ENCODE assay signal across 8 cellular contexts in genomic region chr10:43105119-43105792, GRCh38. TPM values are rescaled to one million over a fixed set of nuclear protein-coding genes. Genes with fewer than 3 reads are reported as not detected.
DNase-seq lines count a peak whose midpoint lies in the region; ATAC-seq and TF ChIP-seq lines count a peak whose summit lies in the region.

No MANE protein-coding gene starts in this region.

- H3K4me3 ChIP-seq in fibroblast of lung (replicated peaks in 1 of 4; ENCODE audit: control extremely low read depth in 1 of 4, insufficient read depth in 1 of 4, low read depth in 3 of 4, low read length in 4 of 4): peak overlapping the region; percentile 42 to 66 (median 61)

- DNase-seq in CMK (ENCODE audit: low read depth): peak; percentile 59
- peak; percentile 84 to 91 for DNase-seq in activated T-cell treated with anti-CD3 and anti-CD28 coated beads, Interleukin-2, amount 50 U/mL, for 72 hours
- DNase-seq in fibroblast of lung (ENCODE audit: low read depth in 2 of 2): peak; percentile 68
- DNase-seq in naive B cell: peak; percentile 76
- DNase-seq in stimulated activated CD8-positive, alpha-beta memory T cell treated with anti-CD3 and anti-CD28 coated beads, Interleukin-7, amount 100 ng/mL, for 24 hours (ENCODE audit: low read depth): peak; percentile 52

- H3K9me3 Mint-ChIP-seq in activated T-cell treated with anti-CD3 and anti-CD28 coated beads, Interleukin-2, amount 50 U/mL, for 72 hours: no peaks in the 10 kb centered on the region
- no peaks in the 10 kb centered on the region for H3K9me3 Mint-ChIP-seq in naive B cell

- H3K9me3 ChIP-seq in fibroblast of lung (ENCODE audit: control insufficient read depth, insufficient read depth, low read depth, low read length): no peaks in the 10 kb centered on the region

- peaks cover 23% of the 10 kb centered on the region for H3K27me3 Mint-ChIP-seq in activated T-cell treated with anti-CD3 and anti-CD28 coated beads, Interleukin-2, amount 50 U/mL, for 72 hours (ENCODE audit: low read depth)
- peaks cover 11 to 22% (median 19%) of the 10 kb centered on the region in 3 donors for H3K27me3 Mint-ChIP-seq in naive B cell

- H3K4me1 ChIP-seq in fibroblast of lung (ENCODE audit: control insufficient read depth, extremely low read depth, insufficient read depth, low read length): no peaks in the 10 kb centered on the region

- H3K9ac ChIP-seq in fibroblast of lung (ENCODE audit: insufficient read depth, low read length): peak overlapping the region; percentile 32

- H3K4me2 ChIP-seq in fibroblast of lung (ENCODE audit: extremely low read depth, insufficient read depth, low read length): peak overlapping the region; percentile 88

- H3K27me3 ChIP-seq in fibroblast of lung (ENCODE audit: control insufficient read depth, insufficient read depth, low read length): no peaks in the 10 kb centered on the region

- H3K27ac Mint-ChIP-seq in activated T-cell treated with anti-CD3 and anti-CD28 coated beads, Interleukin-2, amount 50 U/mL, for 72 hours: no peak overlapping the region
- H3K27ac Mint-ChIP-seq in naive B cell: peak overlapping the region in 3 of 6 donors; percentile 39 to 84 (median 52)

- H3K79me2 ChIP-seq in fibroblast of lung (ENCODE audit: control insufficient read depth, insufficient read depth, low read length): no peaks in the 10 kb centered on the region

- ATAC-seq in GM19452 (IDR thresholded peaks at IDR 0.05; ENCODE audit: unreplicated experiment): peak; percentile 84
- ATAC-seq in HG03558 (IDR thresholded peaks at IDR 0.05; ENCODE audit: extremely low read depth, unreplicated experiment): peak; percentile 67
- peak; percentile 91 to 95 for ATAC-seq in activated T-cell treated with anti-CD3 and anti-CD28 coated beads, Interleukin-2, amount 50 U/mL, for 72 hours (replicated peaks in 1 of 2)
- ATAC-seq in naive B cell (ENCODE audit: low read depth in 2 of 2): peak; percentile 89 to 94

- peak overlapping the region; percentile 90 for H2AFZ ChIP-seq in fibroblast of lung (ENCODE audit: low read length)

- peak overlapping the region; percentile 82 to 86 for H3K4me3 Mint-ChIP-seq in activated T-cell treated with anti-CD3 and anti-CD28 coated beads, Interleukin-2, amount 50 U/mL, for 72 hours
- peak overlapping the region; percentile 64 to 93 (median 81) for H3K4me3 Mint-ChIP-seq in naive B cell

- no peaks in the 10 kb centered on the region for H4K20me1 ChIP-seq in fibroblast of lung (ENCODE audit: control insufficient read depth, extremely low read depth, insufficient read depth, low read length)

- no peaks in the 10 kb centered on the region for H3K36me3 ChIP-seq in fibroblast of lung (ENCODE audit: control insufficient read depth, insufficient read depth, low read length)

- peak; percentile 66 to 97 for TF ChIP-seq CTCF in fibroblast of lung (conservative IDR thresholded peaks at IDR 0.05 in 1 of 2, IDR thresholded peaks at IDR 0.05 in 1 of 2; ENCODE audit: low read depth in 1 of 2, low read length in 2 of 2)

- H3K4me1 Mint-ChIP-seq in activated T-cell treated with anti-CD3 and anti-CD28 coated beads, Interleukin-2, amount 50 U/mL, for 72 hours (ENCODE audit: low read depth): peaks cover 8% of the 10 kb centered on the region
- H3K4me1 Mint-ChIP-seq in naive B cell: peaks cover 7 to 10% (median 8%) of the 10 kb centered on the region in 3 donors

- no peaks in the 10 kb centered on the region for H3K36me3 Mint-ChIP-seq in activated T-cell treated with anti-CD3 and anti-CD28 coated beads, Interleukin-2, amount 50 U/mL, for 72 hours (ENCODE audit: insufficient read depth in 2 of 2)
- H3K36me3 Mint-ChIP-seq in naive B cell: no peaks in the 10 kb centered on the region

- no peak overlapping the region for H3K27ac ChIP-seq in fibroblast of lung (ENCODE audit: insufficient read depth, low read length)

TF ChIP-seq in PFSK-1, 5 proteins besides CTCF, POLR2A, EP300 and RAD21:
- TF ChIP-seq SIN3A (IDR thresholded peaks at IDR 0.05; ENCODE audit: borderline replicate concordance, insufficient read depth, low read length) (no peak), FOXP2 (optimal IDR thresholded peaks at IDR 0.05; ENCODE audit: borderline replicate concordance, extremely low read depth, extremely low read length, insufficient read depth) (peak; percentile 70)

RNA-seq across cellular contexts. Expression of gene RET, which starts 28.4 kb away (rescaled TPM):
- polyA plus RNA-seq in PFSK-1 (2012; ENCODE audit: insufficient read length, low read depth): 13.2 TPM
- under 1 TPM; 0.29 to 0.67 TPM for total RNA-seq in activated T-cell treated with anti-CD3 and anti-CD28 coated beads, Interleukin-2, amount 50 U/mL, for 72 hours
- 0.77 and 0.83 TPM in 2 replicates for total RNA-seq in fibroblast of lung
- polyA plus RNA-seq in fibroblast of lung: 0.08 and 0.28 TPM in 2 replicates
- polyA plus RNA-seq in fibroblast of lung (2012): 0.26 and 0.35 TPM in 2 replicates
- polyA minus RNA-seq in fibroblast of lung (ENCODE audit: low replicate concordance): 0.41 TPM in 1 of 2 replicates, not detected in the other
- not detected for polyA plus RNA-seq in naive B cell (ENCODE audit: low read depth in 6 of 6)

RNA-seq across cellular contexts. Expression of gene CSGALNACT2, which starts 33.0 kb away (rescaled TPM):
- polyA plus RNA-seq in PFSK-1 (2012; ENCODE audit: insufficient read length, low read depth): 7.2 TPM
- 10 to 100 TPM; 51.3 to 55.2 TPM for total RNA-seq in activated T-cell treated with anti-CD3 and anti-CD28 coated beads, Interleukin-2, amount 50 U/mL, for 72 hours
- 43.9 and 46.9 TPM in 2 replicates for total RNA-seq in fibroblast of lung
- polyA plus RNA-seq in fibroblast of lung (32.7 and 38.6 TPM in 2 replicates), naive B cell (ENCODE audit: low read depth in 6 of 6) (10 to 100 TPM in 5 of 6 donors, 1 to 10 TPM in 1; 10.0 to 16.0 (median 12.4) TPM)
- 17.8 and 23.0 TPM in 2 replicates for polyA plus RNA-seq in fibroblast of lung (2012)
- polyA minus RNA-seq in fibroblast of lung (ENCODE audit: low replicate concordance): 6.1 and 7.5 TPM in 2 replicates
